Comparison of ENCODE assay signal across 10 cellular contexts in the genomic region with DNA sequence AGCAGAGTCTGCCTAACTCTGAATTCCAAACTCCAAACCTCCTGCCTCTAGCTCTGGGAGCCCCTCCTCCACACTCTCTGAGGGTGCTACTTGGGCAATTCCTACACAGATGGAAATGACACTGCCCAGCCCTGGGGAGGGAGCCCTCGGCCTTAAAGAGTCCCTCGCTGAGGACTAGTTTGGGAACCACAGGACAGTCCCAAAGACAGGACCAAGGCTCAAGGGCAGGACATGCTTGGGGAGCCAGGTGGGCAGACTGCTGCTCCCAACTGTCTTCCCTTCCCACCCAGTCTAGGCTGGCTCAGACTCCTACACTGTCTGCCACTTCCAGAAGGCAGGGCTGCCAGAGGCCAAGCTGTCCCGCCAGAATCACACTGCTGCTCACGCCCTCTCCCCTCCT. TPM values are rescaled to one million over a fixed set of nuclear protein-coding genes. Genes with fewer than 3 reads are reported as not detected.
A peak's percentile ranks its signal among the peaks of the same experiment; 100 is the strongest.
DNase-seq lines count a peak whose midpoint lies in the region; ATAC-seq and TF ChIP-seq lines count a peak whose summit lies in the region.
"Had no signal": no experiment of that assay in that cellular context is flagged by ENCODE, and none has a peak within 500 bp of the region (broad histone marks: within the 10 kb centered on the region; RNA-seq: fewer than 3 reads in every experiment).

No MANE protein-coding gene starts in this region.

- no peaks in the 10 kb centered on the region for H3K9me3 ChIP-seq in heart left ventricle
- H3K9me3 ChIP-seq in muscle layer of duodenum (ENCODE audit: control insufficient read depth in 1 of 2, low read length in 2 of 2), result no peaks in the 10 kb centered on the region
- no peaks in the 10 kb centered on the region for H3K9me3 ChIP-seq in vagina

- intact Hi-C loops in heart left ventricle (cut with DNase I), result no loop called here
- intact Hi-C loops in cardiac septum (cut with DNase I), result no loop called here
- intact Hi-C loops in vagina (cut with DNase I), result no loop called here

- DNase-seq in heart left ventricle (peak in 1 of 5 donors; percentile 47), cardiac septum (ENCODE audit: low spot score) (no peak), caudate nucleus (lab: John Stamatoyannopoulos, UW) (peak in 1 of 61 donors; percentile 51), vagina (ENCODE audit: extremely low spot score in 2 of 2) (no peak), NCI-H510A treated with DMSO at 0.1 percent for 48 hours (lab: John Stamatoyannopoulos, UW) (no peak)
- DNase-seq: activated gamma-delta T cell treated with Interleukin-2 at 50 U/mL for 16 hours, SHP77 had no signal

- peak overlapping the region in 11 of 12 donors; percentile 35 to 96 (median 76) for H3K27ac ChIP-seq in heart left ventricle
- H3K27ac ChIP-seq in caudate nucleus (ENCODE audit: low read depth, low read length), result peak overlapping the region; percentile 59
- H3K27ac ChIP-seq in muscle layer of duodenum (ENCODE audit: low read length), result peak overlapping the region; percentile 83
- peak overlapping the region; percentile 81 for H3K27ac ChIP-seq in vagina

- peaks cover 0 to 6% (median 0%) of the 10 kb centered on the region in 9 donors for H3K36me3 ChIP-seq in heart left ventricle
- H3K36me3 ChIP-seq in muscle layer of duodenum (ENCODE audit: control insufficient read depth in 1 of 2, insufficient read depth in 2 of 2, low read length in 2 of 2), result no peaks in the 10 kb centered on the region
- no peaks in the 10 kb centered on the region for H3K36me3 ChIP-seq in vagina

- peak in 1 of 4 donors; percentile 8 for ATAC-seq in heart left ventricle
- ATAC-seq in HG03378 (IDR thresholded peaks at IDR 0.05; ENCODE audit: unreplicated experiment), result no peak
- no peak for ATAC-seq in HG02852 (IDR thresholded peaks at IDR 0.05; ENCODE audit: unreplicated experiment)

- no peak for TF ChIP-seq CTCF in heart left ventricle (IDR thresholded peaks at IDR 0.05)
- no peak for TF ChIP-seq CTCF in vagina (IDR thresholded peaks at IDR 0.05)

- no peaks in the 10 kb centered on the region for H3K27me3 ChIP-seq in heart left ventricle
- no peaks in the 10 kb centered on the region for H3K27me3 ChIP-seq in muscle layer of duodenum (ENCODE audit: low read depth, low read length)
- no peaks in the 10 kb centered on the region for H3K27me3 ChIP-seq in vagina

- peaks cover 30 to 100% (median 89%) of the 10 kb centered on the region in 12 donors for H3K4me1 ChIP-seq in heart left ventricle
- H3K4me1 ChIP-seq in muscle layer of duodenum (ENCODE audit: control insufficient read depth in 1 of 2, insufficient read depth in 2 of 2, low read length in 2 of 2), result peaks cover 82 to 98% of the 10 kb centered on the region in 2 donors
- peaks cover 100% of the 10 kb centered on the region for H3K4me1 ChIP-seq in vagina

- TF ChIP-seq POLR2A in heart left ventricle (IDR thresholded peaks at IDR 0.05), result no peak
- no peak for TF ChIP-seq POLR2A in vagina (IDR thresholded peaks at IDR 0.05)

- 73 to 91% (median 82%) methylated on average over 4 of the region's 4 CpGs for WGBS in heart left ventricle, 4 donors

- H3K4me3 ChIP-seq in heart left ventricle (no peak overlapping the region), muscle layer of duodenum (ENCODE audit: low read depth in 1 of 2, low read length in 2 of 2) (peak overlapping the region in 1 of 2 donors; percentile 6), vagina (no peak overlapping the region)

RNA-seq across cellular contexts. Expression of a gene that starts 9.9 kb away (rescaled TPM):
- total RNA-seq in heart left ventricle (10 to 100 TPM; 15.2 to 58.9 (median 29.2) TPM), cardiac septum (21.4 TPM), vagina (33.1 TPM)
- 10 to 100 TPM in 1 of 2 donors, 1 to 10 TPM in 1; 7.9 to 12.5 TPM for polyA plus RNA-seq in heart left ventricle

RNA-seq across cellular contexts. Expression of a gene that starts 57.7 kb away (rescaled TPM):
- 1,000 to 10,000 TPM in 4 of 9 donors, 100 to 1,000 TPM in 5; 434 to 1,232 (median 990) TPM for total RNA-seq in heart left ventricle
- 1,000 to 10,000 TPM in 1 of 2 donors, 100 to 1,000 TPM in 1; 761 to 2,100 TPM for polyA plus RNA-seq in heart left ventricle
- total RNA-seq in cardiac septum, result 717 TPM
- 1,625 TPM for total RNA-seq in vagina
